11 cellular contexts compared by ENCODE assay signal in genomic region chr21:29163381-29164115, GRCh38. TPM values are rescaled to one million over a fixed set of nuclear protein-coding genes. Genes with fewer than 3 reads are reported as not detected.
DNase-seq lines count a peak whose midpoint lies in the region; ATAC-seq and TF ChIP-seq lines count a peak whose summit lies in the region.
"Had no signal": no experiment of that assay in that cellular context is flagged by ENCODE, and none has a peak within 500 bp of the region (broad histone marks: within the 10 kb centered on the region; RNA-seq: fewer than 3 reads in every experiment).

No MANE protein-coding gene starts in this region.

- CTCF ChIA-PET in HCT116 (lab: Charles Lee): interaction anchor here (0.7 to 3.3 kb wide), 18 partner anchors 8 to 213 kb away, joined by 3 to 42 read pairs (median 4); no protein-coding TSS in a partner anchor

- H3K4me1 Mint-ChIP-seq in stimulated activated effector memory CD8-positive, alpha-beta T cell treated with anti-CD3 and anti-CD28 coated beads, Interleukin-12 subunit alpha, Interleukin-12 subunit beta, amount 100 ng/mL, for 72 hours: no peaks in the 10 kb centered on the region
- H3K4me1 Mint-ChIP-seq in effector memory CD8-positive, alpha-beta T cell (ENCODE audit: low read depth in 2 of 2): no peaks in the 10 kb centered on the region

- H3K27ac ChIP-seq in HCT116 (ENCODE audit: low read depth, low read length) (no peak overlapping the region), left ventricle myocardium inferior (replicated peaks) (peak overlapping the region; percentile 70), stomach (peak overlapping the region in 3 of 5 donors; percentile 50 to 64 (median 62))

- peaks cover 10 to 27% of the 10 kb centered on the region in 2 experiments for H3K4me1 ChIP-seq in HCT116 (ENCODE audit: control insufficient read depth in 1 of 2, insufficient read depth in 2 of 2, low read length in 2 of 2)
- peaks cover 32% of the 10 kb centered on the region for H3K4me1 ChIP-seq in adipocyte (ENCODE audit: control insufficient read depth, insufficient read depth, low read length)
- peaks cover 25% of the 10 kb centered on the region for H3K4me1 ChIP-seq in left ventricle myocardium inferior
- H3K4me1 ChIP-seq in stomach: peaks cover 0 to 16% (median 5%) of the 10 kb centered on the region in 4 donors
- H3K4me1 ChIP-seq: Peyer's patch had no signal

- no peaks in the 10 kb centered on the region for H3K27me3 Mint-ChIP-seq in effector memory CD8-positive, alpha-beta T cell
- H3K27me3 Mint-ChIP-seq: CD8-positive, alpha-beta memory T cell had no signal

- no peaks in the 10 kb centered on the region for H3K36me3 ChIP-seq in HCT116 (ENCODE audit: control insufficient read depth in 1 of 2, insufficient read depth in 2 of 2, low read length in 2 of 2)
- H3K36me3 ChIP-seq in adipocyte (ENCODE audit: control insufficient read depth, insufficient read depth, low read length, severe bottlenecking): no peaks in the 10 kb centered on the region
- H3K36me3 ChIP-seq in left ventricle myocardium inferior: no peaks in the 10 kb centered on the region
- peaks cover 0 to 9% (median 2%) of the 10 kb centered on the region in 4 donors for H3K36me3 ChIP-seq in stomach
- H3K36me3 ChIP-seq: Peyer's patch had no signal

- no peaks in the 10 kb centered on the region for H3K79me2 ChIP-seq in HCT116 (ENCODE audit: insufficient read depth, low read length)

- no peak for ATAC-seq in HCT116
- no peak for ATAC-seq in stimulated activated effector memory CD8-positive, alpha-beta T cell treated with anti-CD3 and anti-CD28 coated beads, Interleukin-12 subunit alpha, Interleukin-12 subunit beta, amount 100 ng/mL, for 72 hours
- no peak for ATAC-seq in effector memory CD8-positive, alpha-beta T cell (replicated peaks)

- no peak for TF ChIP-seq POLR2A in HCT116 (IDR thresholded peaks at IDR 0.05; ENCODE audit: borderline replicate concordance, extremely low read depth, insufficient read depth, insufficient read length)
- TF ChIP-seq POLR2A in stomach (IDR thresholded peaks at IDR 0.05): no peak

- RAD21 ChIA-PET in HCT116 (lab: Charles Lee; ENCODE audit: low non-redundant PET in 1 of 2, low total read pairs in 2 of 2, uncharacterized antibody in 2 of 2, unreplicated experiment in 2 of 2): interaction anchor here (0.6 to 1.7 kb wide), 3 partner anchors 186 to 253 kb away, joined by 3 to 5 read pairs (median 4); no protein-coding TSS in a partner anchor

- H2AFZ ChIP-seq in HCT116 (ENCODE audit: low read depth, low read length, poor library complexity, severe bottlenecking): peak overlapping the region; percentile 99

- no peak for TF ChIP-seq EP300 in stomach (IDR thresholded peaks at IDR 0.05)

- DNase-seq in HCT116 (ENCODE audit: low read depth, low spot score): no peak
- peak; percentile 49 for DNase-seq in adipocyte (ENCODE audit: low read depth)
- peak; percentile 18 for DNase-seq in left ventricle myocardium inferior
- no peak for DNase-seq in stomach
- DNase-seq in stimulated activated effector memory CD8-positive, alpha-beta T cell treated with anti-CD3 and anti-CD28 coated beads, Interleukin-12 subunit alpha, Interleukin-12 subunit beta, amount 100 ng/mL, for 72 hours (ENCODE audit: low spot score in 2 of 2): no peak
- no peak for DNase-seq in GF-D8 (lab: John Stamatoyannopoulos, UW)
- DNase-seq in NCI-H1048 (lab: John Stamatoyannopoulos, UW): no peak
- DNase-seq in effector memory CD8-positive, alpha-beta T cell: no peak
- DNase-seq: CD8-positive, alpha-beta memory T cell had no signal

- TF ChIP-seq CTCF in HCT116 (IDR thresholded peaks at IDR 0.05 in 2 of 3, conservative IDR thresholded peaks at IDR 0.05 in 1 of 3; ENCODE audit: borderline replicate concordance in 1 of 3, insufficient read depth in 1 of 3, low read depth in 2 of 3, low read length in 2 of 3) (no peak), left ventricle myocardium inferior (IDR thresholded peaks at IDR 0.05; ENCODE audit: borderline replicate concordance) (no peak), stomach (IDR thresholded peaks at IDR 0.05) (no peak)

- POLR2A ChIA-PET in HCT116 (lab: Charles Lee): interaction anchor here (0.7 to 1.3 kb wide), 3 partner anchors 75 to 136 kb away, joined by 3 to 5 read pairs (median 5); partner anchors contain the start of gene CCT8

- no TSS peak for BruUV-seq in HCT116 (replicated peaks; lab: Mats Ljungman, UMichigan)

- H3K9me3 Mint-ChIP-seq in stimulated activated effector memory CD8-positive, alpha-beta T cell treated with anti-CD3 and anti-CD28 coated beads, Interleukin-12 subunit alpha, Interleukin-12 subunit beta, amount 100 ng/mL, for 72 hours: no peaks in the 10 kb centered on the region
- no peaks in the 10 kb centered on the region for H3K9me3 Mint-ChIP-seq in effector memory CD8-positive, alpha-beta T cell
- H3K9me3 Mint-ChIP-seq: activated T-helper 1 cell treated with anti-CD3 and anti-CD28 coated beads, Interleukin-12 subunit alpha, Interleukin-12 subunit beta, Interleukin-2, Interleukin-4 antibody, amounts not matched to agents 30 ng/mL and 10 ng/mL and 1 ng/mL, durations not matched to agents 14 hours and 24 hours and 36 hours; CD8-positive, alpha-beta memory T cell had no signal

- H3K9me3 ChIP-seq in HCT116 (ENCODE audit: control insufficient read depth in 1 of 2, insufficient read depth in 1 of 2, low read depth in 1 of 2, low read length in 2 of 2) (no peaks in the 10 kb centered on the region), adipocyte (ENCODE audit: control insufficient read depth, low read length) (no peaks in the 10 kb centered on the region), left ventricle myocardium inferior (replicated peaks) (no peaks in the 10 kb centered on the region), stomach (no peaks in the 10 kb centered on the region)
- H3K9me3 ChIP-seq: Peyer's patch had no signal

- no peaks in the 10 kb centered on the region for H3K9me2 ChIP-seq in HCT116 (ENCODE audit: insufficient read depth)

- TF ChIP-seq RAD21 in HCT116 (IDR thresholded peaks at IDR 0.05; ENCODE audit: low read depth): no peak

- intact Hi-C loops in HCT116 (cut with micrococcal nuclease) (loop anchor here (1.0 to 10.0 kb wide), 5 partner anchors 71 to 1921 kb away; no protein-coding TSS in a partner anchor), left ventricle myocardium inferior (cut with micrococcal nuclease) (no loop called here), stomach (cut with DNase I; ENCODE audit: low total_unique reads) (loop anchor here (5.0 kb wide), 1 partner anchor 209 kb away; no protein-coding TSS in a partner anchor)

- H3K27me3 ChIP-seq in HCT116 (ENCODE audit: insufficient read depth, low read length): no peaks in the 10 kb centered on the region
- H3K27me3 ChIP-seq in adipocyte (replicated peaks; ENCODE audit: control insufficient read depth, insufficient read depth, low read length): no peaks in the 10 kb centered on the region
- H3K27me3 ChIP-seq in left ventricle myocardium inferior (ENCODE audit: low read depth): no peaks in the 10 kb centered on the region
- no peaks in the 10 kb centered on the region for H3K27me3 ChIP-seq in stomach
- H3K27me3 ChIP-seq: Peyer's patch had no signal

- no peak overlapping the region for H3K4me3 Mint-ChIP-seq in stimulated activated effector memory CD8-positive, alpha-beta T cell treated with anti-CD3 and anti-CD28 coated beads, Interleukin-12 subunit alpha, Interleukin-12 subunit beta, amount 100 ng/mL, for 72 hours
- no peak overlapping the region for H3K4me3 Mint-ChIP-seq in effector memory CD8-positive, alpha-beta T cell
- H3K4me3 Mint-ChIP-seq: activated T-helper 1 cell treated with anti-CD3 and anti-CD28 coated beads, Interleukin-12 subunit alpha, Interleukin-12 subunit beta, Interleukin-2, Interleukin-4 antibody, amounts not matched to agents 30 ng/mL and 10 ng/mL and 1 ng/mL, durations not matched to agents 14 hours and 24 hours and 36 hours; CD8-positive, alpha-beta memory T cell had no signal

- H3K4me3 ChIP-seq in HCT116 (replicated peaks in 1 of 2; ENCODE audit: low read depth in 1 of 2, low read length in 2 of 2): no peak overlapping the region
- peak overlapping the region; percentile 56 for H3K4me3 ChIP-seq in adipocyte (ENCODE audit: low read length)
- H3K4me3 ChIP-seq in left ventricle myocardium inferior: no peak overlapping the region
- no peak overlapping the region for H3K4me3 ChIP-seq in stomach
- H3K4me3 ChIP-seq: Peyer's patch had no signal

- WGBS in stomach, 5 donors: 81 to 89% (median 85%) methylated on average over 8 of the region's 8 CpGs

- no peak overlapping the region for H3K9ac ChIP-seq in HCT116 (ENCODE audit: low read length)
- peak overlapping the region; percentile 75 for H3K9ac ChIP-seq in adipocyte (ENCODE audit: low read length)

- H3K4me2 ChIP-seq in HCT116 (ENCODE audit: low read length): peak overlapping the region; percentile 35; the same call in 1 of the 2 replicates

- no peaks in the 10 kb centered on the region for H3K36me3 Mint-ChIP-seq in stimulated activated effector memory CD8-positive, alpha-beta T cell treated with anti-CD3 and anti-CD28 coated beads, Interleukin-12 subunit alpha, Interleukin-12 subunit beta, amount 100 ng/mL, for 72 hours
- H3K36me3 Mint-ChIP-seq in effector memory CD8-positive, alpha-beta T cell (ENCODE audit: insufficient read depth): peaks cover 10% of the 10 kb centered on the region

- H4K20me1 ChIP-seq in HCT116 (ENCODE audit: insufficient read depth): no peaks in the 10 kb centered on the region

- H3K27ac Mint-ChIP-seq in stimulated activated effector memory CD8-positive, alpha-beta T cell treated with anti-CD3 and anti-CD28 coated beads, Interleukin-12 subunit alpha, Interleukin-12 subunit beta, amount 100 ng/mL, for 72 hours: no peak overlapping the region
- no peak overlapping the region for H3K27ac Mint-ChIP-seq in effector memory CD8-positive, alpha-beta T cell
- H3K27ac Mint-ChIP-seq: activated T-helper 1 cell treated with anti-CD3 and anti-CD28 coated beads, Interleukin-12 subunit alpha, Interleukin-12 subunit beta, Interleukin-2, Interleukin-4 antibody, amounts not matched to agents 30 ng/mL and 10 ng/mL and 1 ng/mL, durations not matched to agents 14 hours and 24 hours and 36 hours had no signal

TF ChIP-seq in HCT116, 20 proteins besides CTCF, POLR2A, EP300 and RAD21 (continues in another document):
- TF ChIP-seq YY1 (IDR thresholded peaks at IDR 0.05; ENCODE audit: extremely low read depth, insufficient replicate concordance, low read depth, low read length) (no peak), CBX3 (IDR thresholded peaks at IDR 0.05; ENCODE audit: low read depth) (no peak), ZNF274 (IDR thresholded peaks at IDR 0.05; ENCODE audit: low read depth, low read length) (no peak), EZH2phosphoT487 (IDR thresholded peaks at IDR 0.05; ENCODE audit: borderline replicate concordance) (no peak), ZFX (IDR thresholded peaks at IDR 0.05) (no peak)

RNA-seq across cellular contexts. Expression of gene MAP3K7CL, which starts 33.1 kb away (rescaled TPM):
- total RNA-seq in HCT116 (2021; ENCODE audit: unreplicated experiment) (0.57 TPM), left ventricle myocardium inferior (2.1 TPM), stomach (10 to 100 TPM in 2 of 5 donors, 1 to 10 TPM in 2, under 1 TPM in 1; 0.58 to 19.2 (median 7.2) TPM)
- 0.17 and 0.21 TPM in 2 replicates for polyA plus RNA-seq in HCT116 (2012)
- polyA plus RNA-seq in stomach: 1 to 10 TPM; 2.6 to 5.2 (median 2.7) TPM

Comparison
In these comparisons a context has a peak if more than half of its experiments do, and no peak if none do; other contexts are left out.
1. DNase-seq: peak in adipocyte (single experiment) and left ventricle myocardium inferior (single experiment); none in HCT116 (single experiment), stomach (single experiment), stimulated activated effector memory CD8-positive, alpha-beta T cell treated with anti-CD3 and anti-CD28 coated beads, Interleukin-12 subunit alpha, Interleukin-12 subunit beta, amount 100 ng/mL, for 72 hours (0 of 2), GF-D8 (single experiment), NCI-H1048 (single experiment) and effector memory CD8-positive, alpha-beta T cell (0 of 3).